14 cellular contexts compared by ENCODE assay signal in the genomic region with DNA sequence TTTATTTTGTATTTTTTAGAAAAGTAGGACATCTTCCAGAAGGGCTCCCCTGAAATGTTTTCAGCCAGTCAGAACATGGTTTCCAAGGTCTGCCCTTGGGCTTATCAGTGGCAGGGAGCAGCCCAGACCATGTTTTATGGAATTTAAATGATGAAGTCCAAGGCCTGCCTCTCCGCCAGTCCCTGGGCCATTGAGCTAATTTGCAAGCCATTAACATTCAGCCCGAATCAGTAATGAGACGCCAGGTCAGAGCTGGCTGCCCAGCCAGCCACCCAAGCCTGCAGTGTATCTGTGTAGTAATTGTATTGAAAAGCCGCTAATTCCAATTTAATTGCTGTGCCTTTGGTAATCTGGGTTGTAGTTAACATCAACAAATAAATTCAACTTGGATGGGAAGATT.
"Had no signal": no experiment of that assay in that cellular context is flagged by ENCODE, and none has a peak within 500 bp of the region (broad histone marks: within the 10 kb centered on the region; RNA-seq: fewer than 3 reads in every experiment).

No MANE protein-coding gene starts in this region.

- ATAC-seq: left ventricle myocardium superior; pancreas; stimulated activated naive B cell treated with anti-CD40 and anti-IgM and Interleukin-4, amounts not matched to agents 10 μg/mL and 1 μg/mL and 100 μg/mL, for 72 hours had no signal

- H3K27ac ChIP-seq: cardiac muscle cell, coronary artery, neural progenitor cell, pancreas, transverse colon had no signal

- DNase-seq: activated CD4-positive, alpha-beta memory T cell treated with anti-CD3 and anti-CD28 coated beads, Interleukin-2, amount 10 ng/mL, durations not matched to agents 7 days and 5 days; activated gamma-delta T cell; activated naive CD8-positive, alpha-beta T cell treated with anti-CD3 and anti-CD28 coated beads, Interleukin-2, amount 10 ng/mL, durations not matched to agents 7 days and 5 days; activated T-cell treated with anti-CD3 and anti-CD28 coated beads, Interleukin-2, amount 50 U/mL, for 48 hours; effector CD4-positive, alpha-beta T cell; foreskin melanocyte; left ventricle myocardium superior; stimulated activated naive B cell treated with anti-CD40 and anti-IgM and Interleukin-4, amounts not matched to agents 10 μg/mL and 1 μg/mL and 100 μg/mL, for 72 hours; T1000; transverse colon had no signal
